In genomic region chr6:111361648-111362047, GRCh38 we compare ENCODE assay signal across 8 cellular contexts.
DNase-seq lines count a peak whose midpoint lies in the region; ATAC-seq, FAIRE-seq and TF ChIP-seq lines count a peak whose summit lies in the region.

No MANE protein-coding gene starts in this region.

- H4K20me1 ChIP-seq in neural progenitor cell (ENCODE audit: low read depth) = no peaks in the 10 kb centered on the region

- H3K27ac Mint-ChIP-seq in neural progenitor cell = no peak overlapping the region

- H3K4me1 ChIP-seq in esophagus squamous epithelium (no peaks in the 10 kb centered on the region), neural progenitor cell (no peaks in the 10 kb centered on the region)

- no peak overlapping the region for H2AFZ ChIP-seq in neural progenitor cell (replicated peaks)

- H3K9me3 ChIP-seq in esophagus squamous epithelium = no peaks in the 10 kb centered on the region
- H3K9me3 ChIP-seq in neural progenitor cell (ENCODE audit: low read depth) = no peaks in the 10 kb centered on the region

- 52 to 60% methylated on average over 5 of the region's 5 CpGs for WGBS in esophagus squamous epithelium, 2 donors

- no peak overlapping the region for H3K4me3 ChIP-seq in GM12864 (ENCODE audit: low read depth, low read length)
- no peak overlapping the region for H3K4me3 ChIP-seq in esophagus squamous epithelium
- no peak overlapping the region for H3K4me3 ChIP-seq in neural progenitor cell

- H3K36me3 ChIP-seq in esophagus squamous epithelium = peaks cover 0 to 36% (median 0%) of the 10 kb centered on the region in 3 donors
- H3K36me3 ChIP-seq in neural progenitor cell = peaks cover 5% of the 10 kb centered on the region

- no peaks in the 10 kb centered on the region for H3K79me2 ChIP-seq in neural progenitor cell (ENCODE audit: low read depth)

- H3K27me3 ChIP-seq in esophagus squamous epithelium = no peaks in the 10 kb centered on the region
- no peaks in the 10 kb centered on the region for H3K27me3 ChIP-seq in neural progenitor cell

- FAIRE-seq in RCC 7860 (lab: Jason Lieb, UNC) = no peak

- H3K4me3 Mint-ChIP-seq in neural progenitor cell = no peak overlapping the region

- no peak overlapping the region for H3K9ac ChIP-seq in neural progenitor cell

- TF ChIP-seq CTCF in 22Rv1 (IDR thresholded peaks at IDR 0.05) = peak; percentile 60
- TF ChIP-seq CTCF in GM12864 (IDR thresholded peaks at IDR 0.05; ENCODE audit: low read depth, low read length, missing control alignments) = peak; percentile 38
- TF ChIP-seq CTCF in esophagus squamous epithelium (IDR thresholded peaks at IDR 0.05) = peak in 5 of 6 experiments; percentile 15 to 50 (median 36)
- peak; percentile 60 for TF ChIP-seq CTCF in neural progenitor cell (IDR thresholded peaks at IDR 0.05)

- H3K4me2 ChIP-seq in neural progenitor cell = no peak overlapping the region

- no peaks in the 10 kb centered on the region for H3K9me3 Mint-ChIP-seq in neural progenitor cell

- peaks cover 6% of the 10 kb centered on the region for H3K36me3 Mint-ChIP-seq in neural progenitor cell

- H3F3A ChIP-seq in neural progenitor cell (ENCODE audit: low read depth) = peaks cover 5% of the 10 kb centered on the region

- DNase-seq in GM12864 (ENCODE audit: low read depth) (no peak), RCC 7860 (ENCODE audit: low spot score) (peak; percentile 10), esophagus squamous epithelium (lab: John Stamatoyannopoulos, UW) (no peak), neural progenitor cell (ENCODE audit: low spot score) (peak; percentile 70), NCI-H128 (lab: John Stamatoyannopoulos, UW; ENCODE audit: unreplicated experiment) (no peak)
- no peak for DNase-seq in activated CD8-positive, alpha-beta memory T cell treated with anti-CD3 and anti-CD28 coated beads, Interleukin-2, amount 50 U/mL, for 4 hours

- no peak for ATAC-seq in GM18870 (IDR thresholded peaks at IDR 0.05; ENCODE audit: unreplicated experiment)

- H3K27me3 Mint-ChIP-seq in neural progenitor cell (ENCODE audit: insufficient read depth, low read depth) = no peaks in the 10 kb centered on the region

- intact Hi-C loops in esophagus squamous epithelium (cut with DNase I) = no loop called here

- peaks cover 3% of the 10 kb centered on the region for H3K4me1 Mint-ChIP-seq in neural progenitor cell

- no peak overlapping the region for H3K27ac ChIP-seq in 22Rv1
- H3K27ac ChIP-seq in esophagus squamous epithelium = peak overlapping the region in 1 of 4 donors; percentile 16
- H3K27ac ChIP-seq in neural progenitor cell = no peak overlapping the region

- TF ChIP-seq POLR2A in esophagus squamous epithelium (IDR thresholded peaks at IDR 0.05) = no peak

Comparison
In these comparisons a context has a peak if more than half of its experiments do, and no peak if none do; other contexts are left out.
1. DNase-seq: peak in RCC 7860 (single experiment) and neural progenitor cell (single experiment); none in GM12864 (single experiment), esophagus squamous epithelium (single experiment), NCI-H128 (single experiment) and activated CD8-positive, alpha-beta memory T cell treated with anti-CD3 and anti-CD28 coated beads, Interleukin-2, amount 50 U/mL, for 4 hours (single experiment).
2. Peak in every context shown above with its lines, with median percentiles within 50 percentile points of each other: CTCF ChIP-seq.